ENCODE assay signal across 10 cellular contexts in the genomic region with DNA sequence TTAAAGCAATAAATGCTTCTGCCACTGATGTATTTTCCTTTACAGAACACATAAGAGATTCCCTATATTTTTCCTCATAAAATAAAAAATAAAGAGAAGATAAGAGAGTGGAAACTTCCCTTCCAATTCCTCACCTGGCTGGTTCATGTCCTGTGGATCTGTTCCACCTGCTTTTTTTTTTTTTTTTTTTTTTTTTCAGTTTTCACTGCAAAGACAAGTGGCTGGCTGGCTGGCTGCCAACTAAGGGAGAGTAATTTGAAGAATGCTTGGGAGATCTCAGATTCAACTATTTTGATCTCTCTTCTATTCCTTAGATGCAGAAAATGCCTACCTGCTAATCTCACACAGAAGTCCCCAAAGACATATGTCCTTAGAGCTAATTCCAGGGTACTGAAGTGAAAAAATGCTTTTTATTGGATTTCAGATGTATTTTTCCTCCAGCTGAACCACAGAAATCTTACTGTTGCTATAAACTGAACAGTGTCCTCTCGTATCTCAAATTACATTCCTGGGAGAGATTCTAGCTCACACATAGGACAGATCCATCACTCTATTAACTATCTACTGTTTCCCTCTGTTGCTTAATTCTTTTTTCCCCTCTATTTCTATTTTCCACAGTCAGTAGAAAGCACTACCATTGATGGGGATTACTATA.
DNase-seq lines count a peak whose midpoint lies in the region; ATAC-seq and TF ChIP-seq lines count a peak whose summit lies in the region.
"Had no signal": no experiment of that assay in that cellular context is flagged by ENCODE, and none has a peak within 500 bp of the region (broad histone marks: within the 10 kb centered on the region; RNA-seq: fewer than 3 reads in every experiment).

No MANE protein-coding gene starts in this region.

- no peak overlapping the region for H3K4me3 Mint-ChIP-seq in GM23338
- no peak overlapping the region for H3K4me3 Mint-ChIP-seq in osteocyte (ENCODE audit: unreplicated experiment)
- no peak overlapping the region for H3K4me3 Mint-ChIP-seq in activated CD4-positive, alpha-beta memory T cell treated with anti-CD3 and anti-CD28 coated beads, Interleukin-2, amount 10 ng/mL, durations not matched to agents 7 days and 5 days

- no peaks in the 10 kb centered on the region for H3F3A ChIP-seq in GM23338 (replicated peaks; ENCODE audit: low read depth)

- no peak overlapping the region for H3K4me2 ChIP-seq in GM23338

- H3K27ac ChIP-seq in GM23338 (ENCODE audit: low read depth) (no peak overlapping the region), VCaP (peak overlapping the region; percentile 34)
- H3K27ac ChIP-seq: ovary had no signal

- no peak overlapping the region for H3K4me3 ChIP-seq in GM23338
- H3K4me3 ChIP-seq: ovary had no signal

- TF ChIP-seq CTCF in GM23338 (conservative IDR thresholded peaks at IDR 0.05; ENCODE audit: low read depth in 2 of 2): no peak
- no peak for TF ChIP-seq CTCF in VCaP (conservative IDR thresholded peaks at IDR 0.05)
- no peak for TF ChIP-seq CTCF in osteocyte (IDR thresholded peaks at IDR 0.05)

- H3K9me2 ChIP-seq in GM23338 (ENCODE audit: insufficient read depth): no peaks in the 10 kb centered on the region

- no peaks in the 10 kb centered on the region for H4K20me1 ChIP-seq in GM23338 (replicated peaks; ENCODE audit: insufficient read depth)

- no peaks in the 10 kb centered on the region for H3K4me1 ChIP-seq in GM23338 (ENCODE audit: insufficient read depth)

- H3K27me3 ChIP-seq in GM23338 (ENCODE audit: insufficient read depth): no peaks in the 10 kb centered on the region
- H3K27me3 ChIP-seq: ovary had no signal

- H3K36me3 ChIP-seq in GM23338 (ENCODE audit: insufficient read depth): no peaks in the 10 kb centered on the region
- H3K36me3 ChIP-seq: ovary had no signal

- peak; percentile 11 for DNase-seq in GM23338 (ENCODE audit: low spot score)
- DNase-seq in NCI-H2029 treated with DMSO at 0.1 percent for 48 hours (lab: John Stamatoyannopoulos, UW): peak; percentile 64
- DNase-seq in osteocyte (ENCODE audit: extremely low spot score, unreplicated experiment): no peak
- DNase-seq in activated CD4-positive, alpha-beta memory T cell treated with anti-CD3 and anti-CD28 coated beads, Interleukin-2, amount 10 ng/mL, durations not matched to agents 7 days and 5 days: no peak
- DNase-seq in SW 1271 (lab: John Stamatoyannopoulos, UW): no peak
- DNase-seq in GM03348 (ENCODE audit: low spot score): no peak
- DNase-seq: kidney glomerular epithelial cell, ovary had no signal

- ATAC-seq in GM23338: no peak
- no peak for ATAC-seq in GM18502 (IDR thresholded peaks at IDR 0.05; ENCODE audit: poor library complexity, unreplicated experiment)

- POLR2A ChIA-PET in activated CD4-positive, alpha-beta memory T cell treated with anti-CD3 and anti-CD28 coated beads, Interleukin-2, amount 10 ng/mL, durations not matched to agents 7 days and 5 days (lab: Charles Lee): no interaction called here

- no peak overlapping the region for H2AFZ ChIP-seq in GM23338

- CTCF ChIA-PET in activated CD4-positive, alpha-beta memory T cell treated with anti-CD3 and anti-CD28 coated beads, Interleukin-2, amount 10 ng/mL, durations not matched to agents 7 days and 5 days (lab: Charles Lee): no interaction called here

- H3K9me3 Mint-ChIP-seq in GM23338: no peaks in the 10 kb centered on the region
- H3K9me3 Mint-ChIP-seq in osteocyte (ENCODE audit: unreplicated experiment): no peaks in the 10 kb centered on the region
- H3K9me3 Mint-ChIP-seq in activated CD4-positive, alpha-beta memory T cell treated with anti-CD3 and anti-CD28 coated beads, Interleukin-2, amount 10 ng/mL, durations not matched to agents 7 days and 5 days: no peaks in the 10 kb centered on the region

- H3K27me3 Mint-ChIP-seq in GM23338 (ENCODE audit: insufficient read depth, low read depth, poor library complexity) (peaks cover 5% of the 10 kb centered on the region), osteocyte (ENCODE audit: unreplicated experiment) (no peaks in the 10 kb centered on the region)
- peaks cover 6% of the 10 kb centered on the region for H3K27me3 Mint-ChIP-seq in activated CD4-positive, alpha-beta memory T cell treated with anti-CD3 and anti-CD28 coated beads, Interleukin-2, amount 10 ng/mL, durations not matched to agents 7 days and 5 days

- H3K4me1 Mint-ChIP-seq in GM23338 (peaks cover 3% of the 10 kb centered on the region; the same call in 2 of the 3 replicates), osteocyte (ENCODE audit: unreplicated experiment) (peaks cover 27% of the 10 kb centered on the region)
- H3K4me1 Mint-ChIP-seq in activated CD4-positive, alpha-beta memory T cell treated with anti-CD3 and anti-CD28 coated beads, Interleukin-2, amount 10 ng/mL, durations not matched to agents 7 days and 5 days: no peaks in the 10 kb centered on the region

- H3K27ac Mint-ChIP-seq in GM23338: no peak overlapping the region
- H3K27ac Mint-ChIP-seq in osteocyte (ENCODE audit: unreplicated experiment): peak overlapping the region; percentile 45
- H3K27ac Mint-ChIP-seq in activated CD4-positive, alpha-beta memory T cell treated with anti-CD3 and anti-CD28 coated beads, Interleukin-2, amount 10 ng/mL, durations not matched to agents 7 days and 5 days: no peak overlapping the region

- no peaks in the 10 kb centered on the region for H3K36me3 Mint-ChIP-seq in GM23338 (ENCODE audit: low read depth)
- H3K36me3 Mint-ChIP-seq in osteocyte (ENCODE audit: unreplicated experiment): no peaks in the 10 kb centered on the region
- no peaks in the 10 kb centered on the region for H3K36me3 Mint-ChIP-seq in activated CD4-positive, alpha-beta memory T cell treated with anti-CD3 and anti-CD28 coated beads, Interleukin-2, amount 10 ng/mL, durations not matched to agents 7 days and 5 days (ENCODE audit: low read depth)

- no peaks in the 10 kb centered on the region for H3K79me2 ChIP-seq in GM23338 (replicated peaks; ENCODE audit: insufficient read depth)

TF ChIP-seq in GM23338, 12 proteins besides CTCF, POLR2A, EP300 and RAD21:
- TF ChIP-seq EZH2phosphoT487 (IDR thresholded peaks at IDR 0.05; ENCODE audit: unreplicated experiment): no peak
- TF ChIP-seq, protein P1, sequence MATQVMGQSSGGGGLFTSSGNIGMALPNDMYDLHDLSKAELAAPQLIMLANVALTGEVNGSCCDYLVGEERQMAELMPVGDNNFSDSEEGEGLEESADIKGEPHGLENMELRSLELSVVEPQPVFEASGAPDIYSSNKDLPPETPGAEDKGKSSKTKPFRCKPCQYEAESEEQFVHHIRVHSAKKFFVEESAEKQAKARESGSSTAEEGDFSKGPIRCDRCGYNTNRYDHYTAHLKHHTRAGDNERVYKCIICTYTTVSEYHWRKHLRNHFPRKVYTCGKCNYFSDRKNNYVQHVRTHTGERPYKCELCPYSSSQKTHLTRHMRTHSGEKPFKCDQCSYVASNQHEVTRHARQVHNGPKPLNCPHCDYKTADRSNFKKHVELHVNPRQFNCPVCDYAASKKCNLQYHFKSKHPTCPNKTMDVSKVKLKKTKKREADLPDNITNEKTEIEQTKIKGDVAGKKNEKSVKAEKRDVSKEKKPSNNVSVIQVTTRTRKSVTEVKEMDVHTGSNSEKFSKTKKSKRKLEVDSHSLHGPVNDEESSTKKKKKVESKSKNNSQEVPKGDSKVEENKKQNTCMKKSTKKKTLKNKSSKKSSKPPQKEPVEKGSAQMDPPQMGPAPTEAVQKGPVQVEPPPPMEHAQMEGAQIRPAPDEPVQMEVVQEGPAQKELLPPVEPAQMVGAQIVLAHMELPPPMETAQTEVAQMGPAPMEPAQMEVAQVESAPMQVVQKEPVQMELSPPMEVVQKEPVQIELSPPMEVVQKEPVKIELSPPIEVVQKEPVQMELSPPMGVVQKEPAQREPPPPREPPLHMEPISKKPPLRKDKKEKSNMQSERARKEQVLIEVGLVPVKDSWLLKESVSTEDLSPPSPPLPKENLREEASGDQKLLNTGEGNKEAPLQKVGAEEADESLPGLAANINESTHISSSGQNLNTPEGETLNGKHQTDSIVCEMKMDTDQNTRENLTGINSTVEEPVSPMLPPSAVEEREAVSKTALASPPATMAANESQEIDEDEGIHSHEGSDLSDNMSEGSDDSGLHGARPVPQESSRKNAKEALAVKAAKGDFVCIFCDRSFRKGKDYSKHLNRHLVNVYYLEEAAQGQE (IDR thresholded peaks at IDR 0.05; ENCODE audit: unreplicated experiment): no peak

Comparison
In these comparisons a context has a peak if more than half of its experiments do, and no peak if none do; other contexts are left out.
1. DNase-seq: peak in GM23338 (single experiment) and NCI-H2029 treated with DMSO at 0.1 percent for 48 hours (single experiment); none in osteocyte (single experiment), activated CD4-positive, alpha-beta memory T cell treated with anti-CD3 and anti-CD28 coated beads, Interleukin-2, amount 10 ng/mL, durations not matched to agents 7 days and 5 days (single experiment), SW 1271 (0 of 2) and GM03348 (single experiment).